Comparison of ENCODE assay signal across 26 cellular contexts in the genomic region with DNA sequence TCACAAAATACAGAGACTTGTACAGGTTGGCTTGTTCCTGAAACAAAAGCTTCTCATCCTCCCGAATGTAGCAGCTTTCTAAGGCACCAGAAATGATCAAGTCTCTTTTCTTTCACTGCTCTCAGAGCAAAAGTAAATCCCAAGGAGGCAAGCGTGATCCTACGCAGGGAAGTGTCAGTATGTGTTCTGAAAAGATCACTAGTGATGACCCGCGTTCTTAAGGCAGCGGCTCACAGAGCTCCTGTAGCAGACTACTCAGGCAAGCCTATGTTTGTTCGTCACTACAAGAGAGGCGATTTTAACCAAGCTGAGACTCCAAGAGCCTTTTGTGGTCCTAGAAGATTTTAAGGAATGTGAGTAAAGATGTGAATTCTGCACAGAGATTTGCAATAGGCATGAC.
"Had no signal": no experiment of that assay in that cellular context is flagged by ENCODE, and none has a peak within 500 bp of the region (broad histone marks: within the 10 kb centered on the region; RNA-seq: fewer than 3 reads in every experiment).

No MANE protein-coding gene starts in this region.

- H3K4me3 ChIP-seq: PC-9 had no signal

- H3K27ac ChIP-seq: brain microvascular endothelial cell, PC-9 had no signal

- H3K4me2 ChIP-seq: PC-9 had no signal

- H3K9me3 Mint-ChIP-seq: activated CD4-positive, alpha-beta T cell treated with anti-CD3 and anti-CD28 coated beads, Interleukin-2, amount 10 ng/mL, durations not matched to agents 7 days and 5 days; activated naive CD8-positive, alpha-beta T cell treated with anti-CD3 and anti-CD28 coated beads for 36 hours; activated T-cell treated with anti-CD3 and anti-CD28 coated beads, Interleukin-2, amount 50 U/mL, for 4 hours; activated T-helper 1 cell treated with anti-CD3 and anti-CD28 coated beads, Interleukin-12 subunit alpha, Interleukin-12 subunit beta, Interleukin-2, Interleukin-4 antibody, amounts not matched to agents 30 ng/mL and 10 ng/mL and 1 ng/mL, durations not matched to agents 14 hours and 24 hours and 36 hours; IgD-negative memory B cell had no signal

- H3K27ac Mint-ChIP-seq: activated CD4-positive, alpha-beta T cell treated with anti-CD3 and anti-CD28 coated beads for 36 hours; activated CD4-positive, alpha-beta T cell treated with anti-CD3 and anti-CD28 coated beads, Interleukin-2, amount 10 ng/mL, durations not matched to agents 7 days and 5 days; activated CD8-positive, alpha-beta T cell treated with anti-CD3 and anti-CD28 coated beads, Interleukin-2, amount 10 ng/mL, durations not matched to agents 7 days and 5 days; activated naive CD8-positive, alpha-beta T cell treated with anti-CD3 and anti-CD28 coated beads for 36 hours; activated T-helper 1 cell treated with anti-CD3 and anti-CD28 coated beads, Interleukin-12 subunit alpha, Interleukin-12 subunit beta, Interleukin-2, Interleukin-4 antibody, amounts not matched to agents 30 ng/mL and 10 ng/mL and 1 ng/mL, durations not matched to agents 14 hours and 24 hours and 36 hours; IgD-negative memory B cell had no signal

- H3K4me3 Mint-ChIP-seq: activated CD4-positive, alpha-beta T cell treated with anti-CD3 and anti-CD28 coated beads for 36 hours; activated CD4-positive, alpha-beta T cell treated with anti-CD3 and anti-CD28 coated beads, Interleukin-2, amount 10 ng/mL, durations not matched to agents 7 days and 5 days; activated CD8-positive, alpha-beta T cell treated with anti-CD3 and anti-CD28 coated beads, Interleukin-2, amount 10 ng/mL, durations not matched to agents 7 days and 5 days; activated naive CD8-positive, alpha-beta T cell treated with anti-CD3 and anti-CD28 coated beads for 36 hours; activated T-cell treated with anti-CD3 and anti-CD28 coated beads, Interleukin-2, amount 50 U/mL, for 4 hours; activated T-helper 1 cell treated with anti-CD3 and anti-CD28 coated beads, Interleukin-12 subunit alpha, Interleukin-12 subunit beta, Interleukin-2, Interleukin-4 antibody, amounts not matched to agents 30 ng/mL and 10 ng/mL and 1 ng/mL, durations not matched to agents 14 hours and 24 hours and 36 hours; IgD-negative memory B cell had no signal

- DNase-seq: activated CD4-positive, alpha-beta T cell treated with anti-CD3 and anti-CD28 coated beads for 36 hours; activated CD4-positive, alpha-beta T cell treated with anti-CD3 and anti-CD28 coated beads, Interleukin-2, amount 10 ng/mL, durations not matched to agents 7 days and 5 days; activated CD4-positive, alpha-beta T cell treated with anti-CD3 and anti-CD28 coated beads, Interleukin-2, amount 50 U/mL, for 48 hours; activated CD8-positive, alpha-beta T cell treated with anti-CD3 and anti-CD28 coated beads, Interleukin-2, amount 10 ng/mL, durations not matched to agents 7 days and 5 days; activated effector memory CD4-positive, alpha-beta T cell treated with Interleukin-2 at 50 U/mL for 16 hours; activated naive CD4-positive, alpha-beta T cell; activated naive CD4-positive, alpha-beta T cell treated with anti-CD3 and anti-CD28 coated beads, Interleukin-2, amount 50 U/mL, for 16 hours; activated naive CD8-positive, alpha-beta T cell treated with anti-CD3 and anti-CD28 coated beads for 36 hours; activated T-cell treated with anti-CD3 and anti-CD28 coated beads, Interleukin-2, amount 50 U/mL, for 4 hours; amniotic stem cell; aorta; brain microvascular endothelial cell; central memory CD4-positive, alpha-beta T cell; Karpas-422; KBM-7; NCI-H1105; NCI-H1417 treated with DMSO at 0.1 percent for 48 hours; NCI-H1694; NCI-H1930; NCI-H345; NCI-H524 treated with DMSO at 0.1 percent for 48 hours; PC-9; Right ventricle myocardium superior had no signal

- H3K4me1 Mint-ChIP-seq: activated CD4-positive, alpha-beta T cell treated with anti-CD3 and anti-CD28 coated beads for 36 hours; activated naive CD8-positive, alpha-beta T cell treated with anti-CD3 and anti-CD28 coated beads for 36 hours; IgD-negative memory B cell had no signal

- H3K36me3 Mint-ChIP-seq: activated naive CD8-positive, alpha-beta T cell treated with anti-CD3 and anti-CD28 coated beads for 36 hours had no signal

- H2AFZ ChIP-seq: PC-9 had no signal

- H3K27me3 Mint-ChIP-seq: activated CD4-positive, alpha-beta T cell treated with anti-CD3 and anti-CD28 coated beads for 36 hours; activated CD4-positive, alpha-beta T cell treated with anti-CD3 and anti-CD28 coated beads, Interleukin-2, amount 10 ng/mL, durations not matched to agents 7 days and 5 days; activated naive CD8-positive, alpha-beta T cell treated with anti-CD3 and anti-CD28 coated beads for 36 hours; IgD-negative memory B cell had no signal

- ATAC-seq: activated CD4-positive, alpha-beta T cell treated with anti-CD3 and anti-CD28 coated beads for 36 hours; activated CD4-positive, CD25-positive, alpha-beta regulatory T cell treated with anti-CD3 and anti-CD28 coated beads, Interleukin-2, amount 50 U/mL, for 24 hours; activated CD8-positive, alpha-beta T cell treated with anti-CD3 and anti-CD28 coated beads, Interleukin-2, amount 10 ng/mL, durations not matched to agents 7 days and 5 days; activated T-cell treated with anti-CD3 and anti-CD28 coated beads, Interleukin-2, amount 50 U/mL, for 4 hours had no signal

- H3K27me3 ChIP-seq: brain microvascular endothelial cell had no signal
